1 cellular context compared by ENCODE assay signal in the genomic region with DNA sequence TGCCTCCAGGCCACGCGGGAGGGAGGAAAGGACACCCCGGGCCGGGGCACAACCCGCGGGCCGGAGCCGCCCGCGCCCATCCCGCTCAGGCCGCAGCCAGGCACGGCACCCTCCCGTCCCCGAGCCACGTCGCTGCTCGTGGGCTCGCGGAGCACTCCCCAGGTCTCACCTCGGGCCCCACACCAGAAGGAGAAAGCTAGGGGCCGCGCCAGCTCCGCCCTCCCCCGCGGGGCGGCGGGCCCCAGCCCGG.
TF ChIP-seq lines count a peak whose summit lies in the region.

No MANE protein-coding gene starts in this region.

TF ChIP-seq in HepG2, 621 proteins besides CTCF, POLR2A, EP300 and RAD21 (continued from another document and continues in another):
- peak; percentile 86 for TF ChIP-seq ZBTB42 (CRISPR knock-in tag; IDR thresholded peaks at IDR 0.05)
- TF ChIP-seq ZNF549 (CRISPR knock-in tag; IDR thresholded peaks at IDR 0.05), result 0 out of 2 replicates have a peak, but pooled peaks have one; percentile 51
- TF ChIP-seq, protein P1, sequence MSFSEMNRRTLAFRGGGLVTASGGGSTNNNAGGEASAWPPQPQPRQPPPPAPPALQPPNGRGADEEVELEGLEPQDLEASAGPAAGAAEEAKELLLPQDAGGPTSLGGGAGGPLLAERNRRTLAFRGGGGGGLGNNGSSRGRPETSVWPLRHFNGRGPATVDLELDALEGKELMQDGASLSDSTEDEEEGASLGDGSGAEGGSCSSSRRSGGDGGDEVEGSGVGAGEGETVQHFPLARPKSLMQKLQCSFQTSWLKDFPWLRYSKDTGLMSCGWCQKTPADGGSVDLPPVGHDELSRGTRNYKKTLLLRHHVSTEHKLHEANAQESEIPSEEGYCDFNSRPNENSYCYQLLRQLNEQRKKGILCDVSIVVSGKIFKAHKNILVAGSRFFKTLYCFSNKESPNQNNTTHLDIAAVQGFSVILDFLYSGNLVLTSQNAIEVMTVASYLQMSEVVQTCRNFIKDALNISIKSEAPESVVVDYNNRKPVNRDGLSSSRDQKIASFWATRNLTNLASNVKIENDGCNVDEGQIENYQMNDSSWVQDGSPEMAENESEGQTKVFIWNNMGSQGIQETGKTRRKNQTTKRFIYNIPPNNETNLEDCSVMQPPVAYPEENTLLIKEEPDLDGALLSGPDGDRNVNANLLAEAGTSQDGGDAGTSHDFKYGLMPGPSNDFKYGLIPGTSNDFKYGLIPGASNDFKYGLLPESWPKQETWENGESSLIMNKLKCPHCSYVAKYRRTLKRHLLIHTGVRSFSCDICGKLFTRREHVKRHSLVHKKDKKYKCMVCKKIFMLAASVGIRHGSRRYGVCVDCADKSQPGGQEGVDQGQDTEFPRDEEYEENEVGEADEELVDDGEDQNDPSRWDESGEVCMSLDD (CRISPR knock-in tag; IDR thresholded peaks at IDR 0.05; ENCODE audit: borderline replicate concordance), result peak; percentile 82; the same call in 1 of the 2 replicates
- TF ChIP-seq POLR2G (IDR thresholded peaks at IDR 0.05; ENCODE audit: low read depth, low read length), result peak; percentile 96; the same call in 1 of the 2 replicates
- TF ChIP-seq CENPX (CRISPR knock-in tag; IDR thresholded peaks at IDR 0.05), result no peak
- peak; percentile 93 for TF ChIP-seq RBM39 (IDR thresholded peaks at IDR 0.05; ENCODE audit: low read depth, low read length, poor library complexity, severe bottlenecking)
- TF ChIP-seq, protein P2, sequence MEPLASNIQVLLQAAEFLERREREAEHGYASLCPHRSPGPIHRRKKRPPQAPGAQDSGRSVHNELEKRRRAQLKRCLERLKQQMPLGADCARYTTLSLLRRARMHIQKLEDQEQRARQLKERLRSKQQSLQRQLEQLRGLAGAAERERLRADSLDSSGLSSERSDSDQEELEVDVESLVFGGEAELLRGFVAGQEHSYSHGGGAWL (CRISPR knock-in tag; IDR thresholded peaks at IDR 0.05), result peak; percentile 98
- peak; percentile 90 for TF ChIP-seq DNMT1 (CRISPR knock-in tag; IDR thresholded peaks at IDR 0.05)
- TF ChIP-seq, protein P3, sequence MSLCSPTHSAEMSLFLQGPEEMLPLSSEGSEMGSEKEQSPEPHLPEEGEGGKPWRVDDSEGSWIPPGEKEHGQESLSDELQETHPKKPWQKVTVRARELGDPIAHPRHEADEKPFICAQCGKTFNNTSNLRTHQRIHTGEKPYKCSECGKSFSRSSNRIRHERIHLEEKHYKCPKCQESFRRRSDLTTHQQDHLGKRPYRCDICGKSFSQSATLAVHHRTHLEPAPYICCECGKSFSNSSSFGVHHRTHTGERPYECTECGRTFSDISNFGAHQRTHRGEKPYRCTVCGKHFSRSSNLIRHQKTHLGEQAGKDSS (CRISPR knock-in tag; IDR thresholded peaks at IDR 0.05; ENCODE audit: borderline replicate concordance, low read depth), result no peak
- TF ChIP-seq, protein P4, sequence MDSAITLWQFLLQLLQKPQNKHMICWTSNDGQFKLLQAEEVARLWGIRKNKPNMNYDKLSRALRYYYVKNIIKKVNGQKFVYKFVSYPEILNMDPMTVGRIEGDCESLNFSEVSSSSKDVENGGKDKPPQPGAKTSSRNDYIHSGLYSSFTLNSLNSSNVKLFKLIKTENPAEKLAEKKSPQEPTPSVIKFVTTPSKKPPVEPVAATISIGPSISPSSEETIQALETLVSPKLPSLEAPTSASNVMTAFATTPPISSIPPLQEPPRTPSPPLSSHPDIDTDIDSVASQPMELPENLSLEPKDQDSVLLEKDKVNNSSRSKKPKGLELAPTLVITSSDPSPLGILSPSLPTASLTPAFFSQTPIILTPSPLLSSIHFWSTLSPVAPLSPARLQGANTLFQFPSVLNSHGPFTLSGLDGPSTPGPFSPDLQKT (CRISPR knock-in tag; IDR thresholded peaks at IDR 0.05; ENCODE audit: borderline replicate concordance), result 0 out of 2 replicates have a peak, but pooled peaks have one; percentile 50
- peak; percentile 69 for TF ChIP-seq ISL2 (CRISPR knock-in tag; IDR thresholded peaks at IDR 0.05)
- no peak for TF ChIP-seq RFXANK (CRISPR knock-in tag; IDR thresholded peaks at IDR 0.05)
- 0 out of 2 replicates have a peak, but pooled peaks have one; percentile 49 for TF ChIP-seq RNF2 (conservative IDR thresholded peaks at IDR 0.05; ENCODE audit: low read depth)
- no peak; the same call in 1 of the 2 replicates for TF ChIP-seq IRX3 (CRISPR knock-in tag; IDR thresholded peaks at IDR 0.05; ENCODE audit: borderline replicate concordance, low read depth)
- TF ChIP-seq U2AF2 (IDR thresholded peaks at IDR 0.05; ENCODE audit: low read depth, low read length), result no peak
- TF ChIP-seq ZNF605 (CRISPR knock-in tag; IDR thresholded peaks at IDR 0.05), result no peak
- peak; percentile 73; the same call in 1 of the 2 replicates for TF ChIP-seq EEA1 (CRISPR knock-in tag; IDR thresholded peaks at IDR 0.05; ENCODE audit: borderline replicate concordance)
- TF ChIP-seq, protein P5, sequence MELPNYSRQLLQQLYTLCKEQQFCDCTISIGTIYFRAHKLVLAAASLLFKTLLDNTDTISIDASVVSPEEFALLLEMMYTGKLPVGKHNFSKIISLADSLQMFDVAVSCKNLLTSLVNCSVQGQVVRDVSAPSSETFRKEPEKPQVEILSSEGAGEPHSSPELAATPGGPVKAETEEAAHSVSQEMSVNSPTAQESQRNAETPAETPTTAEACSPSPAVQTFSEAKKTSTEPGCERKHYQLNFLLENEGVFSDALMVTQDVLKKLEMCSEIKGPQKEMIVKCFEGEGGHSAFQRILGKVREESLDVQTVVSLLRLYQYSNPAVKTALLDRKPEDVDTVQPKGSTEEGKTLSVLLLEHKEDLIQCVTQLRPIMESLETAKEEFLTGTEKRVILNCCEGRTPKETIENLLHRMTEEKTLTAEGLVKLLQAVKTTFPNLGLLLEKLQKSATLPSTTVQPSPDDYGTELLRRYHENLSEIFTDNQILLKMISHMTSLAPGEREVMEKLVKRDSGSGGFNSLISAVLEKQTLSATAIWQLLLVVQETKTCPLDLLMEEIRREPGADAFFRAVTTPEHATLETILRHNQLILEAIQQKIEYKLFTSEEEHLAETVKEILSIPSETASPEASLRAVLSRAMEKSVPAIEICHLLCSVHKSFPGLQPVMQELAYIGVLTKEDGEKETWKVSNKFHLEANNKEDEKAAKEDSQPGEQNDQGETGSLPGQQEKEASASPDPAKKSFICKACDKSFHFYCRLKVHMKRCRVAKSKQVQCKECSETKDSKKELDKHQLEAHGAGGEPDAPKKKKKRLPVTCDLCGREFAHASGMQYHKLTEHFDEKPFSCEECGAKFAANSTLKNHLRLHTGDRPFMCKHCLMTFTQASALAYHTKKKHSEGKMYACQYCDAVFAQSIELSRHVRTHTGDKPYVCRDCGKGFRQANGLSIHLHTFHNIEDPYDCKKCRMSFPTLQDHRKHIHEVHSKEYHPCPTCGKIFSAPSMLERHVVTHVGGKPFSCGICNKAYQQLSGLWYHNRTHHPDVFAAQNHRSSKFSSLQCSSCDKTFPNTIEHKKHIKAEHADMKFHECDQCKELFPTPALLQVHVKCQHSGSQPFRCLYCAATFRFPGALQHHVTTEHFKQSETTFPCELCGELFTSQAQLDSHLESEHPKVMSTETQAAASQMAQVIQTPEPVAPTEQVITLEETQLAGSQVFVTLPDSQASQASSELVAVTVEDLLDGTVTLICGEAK (IDR thresholded peaks at IDR 0.05), result no peak
- TF ChIP-seq, protein P5 (CRISPR knock-in tag; IDR thresholded peaks at IDR 0.05), result peak; percentile 89; the same call in 1 of the 2 replicates
- TF ChIP-seq ARNTL (CRISPR knock-in tag; IDR thresholded peaks at IDR 0.05), result no peak
- TF ChIP-seq, protein P6, sequence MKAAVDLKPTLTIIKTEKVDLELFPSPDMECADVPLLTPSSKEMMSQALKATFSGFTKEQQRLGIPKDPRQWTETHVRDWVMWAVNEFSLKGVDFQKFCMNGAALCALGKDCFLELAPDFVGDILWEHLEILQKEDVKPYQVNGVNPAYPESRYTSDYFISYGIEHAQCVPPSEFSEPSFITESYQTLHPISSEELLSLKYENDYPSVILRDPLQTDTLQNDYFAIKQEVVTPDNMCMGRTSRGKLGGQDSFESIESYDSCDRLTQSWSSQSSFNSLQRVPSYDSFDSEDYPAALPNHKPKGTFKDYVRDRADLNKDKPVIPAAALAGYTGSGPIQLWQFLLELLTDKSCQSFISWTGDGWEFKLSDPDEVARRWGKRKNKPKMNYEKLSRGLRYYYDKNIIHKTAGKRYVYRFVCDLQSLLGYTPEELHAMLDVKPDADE (CRISPR knock-in tag; IDR thresholded peaks at IDR 0.05), result 0 out of 2 replicates have a peak, but pooled peaks have one; percentile 90
- TF ChIP-seq ZNF607 (CRISPR knock-in tag; IDR thresholded peaks at IDR 0.05; ENCODE audit: borderline replicate concordance), result peak; percentile 80; the same call in 1 of the 2 replicates
- TF ChIP-seq SRY (CRISPR knock-in tag; IDR thresholded peaks at IDR 0.05), result peak; percentile 68; the same call in 1 of the 2 replicates
- peak; percentile 95 for TF ChIP-seq ZFX (CRISPR knock-in tag; IDR thresholded peaks at IDR 0.05; ENCODE audit: low read depth)
- TF ChIP-seq SRSF9 (IDR thresholded peaks at IDR 0.05; ENCODE audit: borderline replicate concordance, insufficient read depth, low read depth, low read length, poor library complexity, severe bottlenecking), result no peak
- TF ChIP-seq ZNF761 (CRISPR knock-in tag; conservative IDR thresholded peaks at IDR 0.05), result 0 out of 2 replicates have a peak, but pooled peaks have one; percentile 30
- TF ChIP-seq, protein P7, sequence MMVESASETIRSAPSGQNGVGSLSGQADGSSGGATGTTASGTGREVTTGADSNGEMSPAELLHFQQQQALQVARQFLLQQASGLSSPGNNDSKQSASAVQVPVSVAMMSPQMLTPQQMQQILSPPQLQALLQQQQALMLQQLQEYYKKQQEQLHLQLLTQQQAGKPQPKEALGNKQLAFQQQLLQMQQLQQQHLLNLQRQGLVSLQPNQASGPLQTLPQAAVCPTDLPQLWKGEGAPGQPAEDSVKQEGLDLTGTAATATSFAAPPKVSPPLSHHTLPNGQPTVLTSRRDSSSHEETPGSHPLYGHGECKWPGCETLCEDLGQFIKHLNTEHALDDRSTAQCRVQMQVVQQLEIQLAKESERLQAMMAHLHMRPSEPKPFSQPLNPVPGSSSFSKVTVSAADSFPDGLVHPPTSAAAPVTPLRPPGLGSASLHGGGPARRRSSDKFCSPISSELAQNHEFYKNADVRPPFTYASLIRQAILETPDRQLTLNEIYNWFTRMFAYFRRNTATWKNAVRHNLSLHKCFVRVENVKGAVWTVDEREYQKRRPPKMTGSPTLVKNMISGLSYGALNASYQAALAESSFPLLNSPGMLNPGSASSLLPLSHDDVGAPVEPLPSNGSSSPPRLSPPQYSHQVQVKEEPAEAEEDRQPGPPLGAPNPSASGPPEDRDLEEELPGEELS (CRISPR knock-in tag; IDR thresholded peaks at IDR 0.05), result peak; percentile 67
- TF ChIP-seq, protein P8, sequence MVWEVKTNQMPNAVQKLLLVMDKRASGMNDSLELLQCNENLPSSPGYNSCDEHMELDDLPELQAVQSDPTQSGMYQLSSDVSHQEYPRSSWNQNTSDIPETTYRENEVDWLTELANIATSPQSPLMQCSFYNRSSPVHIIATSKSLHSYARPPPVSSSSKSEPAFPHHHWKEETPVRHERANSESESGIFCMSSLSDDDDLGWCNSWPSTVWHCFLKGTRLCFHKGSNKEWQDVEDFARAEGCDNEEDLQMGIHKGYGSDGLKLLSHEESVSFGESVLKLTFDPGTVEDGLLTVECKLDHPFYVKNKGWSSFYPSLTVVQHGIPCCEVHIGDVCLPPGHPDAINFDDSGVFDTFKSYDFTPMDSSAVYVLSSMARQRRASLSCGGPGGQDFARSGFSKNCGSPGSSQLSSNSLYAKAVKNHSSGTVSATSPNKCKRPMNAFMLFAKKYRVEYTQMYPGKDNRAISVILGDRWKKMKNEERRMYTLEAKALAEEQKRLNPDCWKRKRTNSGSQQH (CRISPR knock-in tag; IDR thresholded peaks at IDR 0.05; ENCODE audit: low read depth), result no peak
- TF ChIP-seq, protein P9, sequence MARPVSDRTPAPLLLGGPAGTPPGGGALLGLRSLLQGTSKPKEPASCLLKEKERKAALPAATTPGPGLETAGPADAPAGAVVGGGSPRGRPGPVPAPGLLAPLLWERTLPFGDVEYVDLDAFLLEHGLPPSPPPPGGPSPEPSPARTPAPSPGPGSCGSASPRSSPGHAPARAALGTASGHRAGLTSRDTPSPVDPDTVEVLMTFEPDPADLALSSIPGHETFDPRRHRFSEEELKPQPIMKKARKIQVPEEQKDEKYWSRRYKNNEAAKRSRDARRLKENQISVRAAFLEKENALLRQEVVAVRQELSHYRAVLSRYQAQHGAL (CRISPR knock-in tag; IDR thresholded peaks at IDR 0.05; ENCODE audit: not compliant biosample characterization), result peak; percentile 79
- no peak for TF ChIP-seq RBAK (CRISPR knock-in tag; IDR thresholded peaks at IDR 0.05)
- TF ChIP-seq ZNF816 (CRISPR knock-in tag; IDR thresholded peaks at IDR 0.05; ENCODE audit: borderline replicate concordance), result peak; percentile 98
- TF ChIP-seq KAT2B (IDR thresholded peaks at IDR 0.05; ENCODE audit: borderline replicate concordance, low read depth, low read length), result 0 out of 2 replicates have a peak, but pooled peaks have one; percentile 2
- peak; percentile 89; the same call in 1 of the 2 replicates for TF ChIP-seq ZNF232 (CRISPR knock-in tag; IDR thresholded peaks at IDR 0.05; ENCODE audit: borderline replicate concordance)
- peak; percentile 59 for TF ChIP-seq SRSF1 (optimal IDR thresholded peaks at IDR 0.05; ENCODE audit: low read depth, low read length)
- TF ChIP-seq ZNF564 (CRISPR knock-in tag; IDR thresholded peaks at IDR 0.05), result 0 out of 2 replicates have a peak, but pooled peaks have one; percentile 16
- peak; percentile 69; the same call in 1 of the 2 replicates for TF ChIP-seq FOXC1 (CRISPR knock-in tag; IDR thresholded peaks at IDR 0.05; ENCODE audit: borderline replicate concordance)
- TF ChIP-seq KAT7 (CRISPR knock-in tag; IDR thresholded peaks at IDR 0.05; ENCODE audit: borderline replicate concordance), result peak; percentile 89; the same call in 1 of the 2 replicates
- peak; percentile 91 for TF ChIP-seq ASH2L (IDR thresholded peaks at IDR 0.05; ENCODE audit: insufficient read length, low read depth, low read length)
